Comparison of ENCODE assay signal across 16 cellular contexts in the genomic region with DNA sequence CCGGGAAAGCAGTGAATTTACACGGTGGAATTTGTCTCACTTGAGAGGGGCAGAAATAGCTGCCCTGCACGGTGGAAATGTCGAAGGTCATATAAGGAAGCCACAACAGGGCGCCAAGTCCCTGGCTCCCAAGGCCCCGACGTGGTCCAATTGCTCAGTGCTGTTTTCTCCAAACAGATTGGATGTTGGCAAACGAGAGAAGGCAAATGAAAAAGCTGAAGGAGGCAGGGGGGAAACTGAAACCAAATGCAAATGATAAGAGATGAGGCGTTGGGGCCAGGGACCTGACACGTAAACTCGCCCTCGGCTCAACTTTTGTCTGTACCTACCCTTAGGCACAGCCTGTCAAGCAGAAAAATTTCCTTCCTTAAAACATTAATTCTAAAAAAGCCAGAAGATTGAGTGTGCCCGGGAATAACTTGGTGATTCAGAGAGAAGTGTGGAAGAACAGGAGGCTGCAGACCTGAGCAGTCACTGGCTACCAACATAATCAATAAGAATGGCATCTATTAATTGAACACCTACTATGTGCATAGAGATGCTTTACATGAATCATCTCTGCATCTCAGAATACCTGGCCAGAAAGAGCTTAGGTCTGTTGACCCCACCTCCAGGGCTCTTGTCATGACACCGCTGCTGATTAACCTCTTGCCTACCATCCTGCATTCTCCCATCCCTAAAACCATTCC. TPM values are rescaled to one million over a fixed set of nuclear protein-coding genes. Genes with fewer than 3 reads are reported as not detected.
DNase-seq lines count a peak whose midpoint lies in the region; ATAC-seq, FAIRE-seq and TF ChIP-seq lines count a peak whose summit lies in the region.
"Had no signal": no experiment of that assay in that cellular context is flagged by ENCODE, and none has a peak within 500 bp of the region (broad histone marks: within the 10 kb centered on the region; RNA-seq: fewer than 3 reads in every experiment).

No MANE protein-coding gene starts in this region.

- H3K4me3 ChIP-seq in H1 (ENCODE audit: extremely low read depth in 1 of 4, insufficient read depth in 2 of 4, low read depth in 3 of 4, low read length in 4 of 4) (no peak overlapping the region), mesenchymal stem cell (ENCODE audit: insufficient read depth in 1 of 2, low read depth in 1 of 2, low read length in 2 of 2) (peak overlapping the region in 1 of 2 experiments; percentile 64), aorta (ENCODE audit: low read length in 2 of 2) (no peak overlapping the region), kidney (ENCODE audit: low read length in 2 of 2) (no peak overlapping the region)

- no peaks in the 10 kb centered on the region for H4K20me1 ChIP-seq in H1 (replicated peaks in 1 of 2; ENCODE audit: control insufficient read depth in 1 of 2, insufficient read depth in 2 of 2, low read length in 2 of 2)

- H3K27me3 ChIP-seq in H1 (replicated peaks in 1 of 4; ENCODE audit: control insufficient read depth in 3 of 4, extremely low read depth in 1 of 4, insufficient read depth in 3 of 4, low read length in 3 of 4) (no peaks in the 10 kb centered on the region), mesenchymal stem cell (ENCODE audit: control insufficient read depth in 1 of 2, insufficient read depth in 1 of 2, low read length in 2 of 2) (peaks cover 0 to 4% of the 10 kb centered on the region in 2 experiments), aorta (ENCODE audit: control insufficient read depth in 1 of 2, insufficient read depth in 2 of 2, low read length in 1 of 2) (no peaks in the 10 kb centered on the region)

- H2AK5ac ChIP-seq in H1 (ENCODE audit: low read depth, low read length) (no peak overlapping the region), mesenchymal stem cell (ENCODE audit: low read length, severe bottlenecking) (no peak overlapping the region)

- no peaks in the 10 kb centered on the region for H3K79me2 ChIP-seq in H1 (ENCODE audit: control insufficient read depth in 1 of 2, insufficient read depth in 2 of 2, low read length in 2 of 2)

- CTCF ChIA-PET in H1 (lab: Charles Lee; ENCODE audit: partially characterized antibody) = interaction anchor here (0.9 to 1.5 kb wide), 2 partner anchors 14 to 16 kb away, joined by 3 to 5 read pairs; partner anchors contain the start of gene PINK1

- H2BK120ac ChIP-seq in H1 (replicated peaks; ENCODE audit: low read depth, low read length) (no peak overlapping the region), mesenchymal stem cell (ENCODE audit: low read depth, low read length) (no peak overlapping the region)

- no peak overlapping the region for H3K56ac ChIP-seq in H1 (replicated peaks; ENCODE audit: insufficient read length, low read depth, low read length)

- H3K27ac ChIP-seq in H1 (ENCODE audit: low read depth, low read length) = no peak overlapping the region
- no peak overlapping the region for H3K27ac ChIP-seq in mesenchymal stem cell (ENCODE audit: low read length, poor library complexity, severe bottlenecking)
- H3K27ac ChIP-seq in aorta (ENCODE audit: low read depth in 1 of 2, low read length in 2 of 2) = peak overlapping the region in 1 of 2 donors; percentile 45
- no peak overlapping the region for H3K27ac ChIP-seq in kidney (ENCODE audit: low read depth in 2 of 2, low read length in 2 of 2)

- H3K4me1 ChIP-seq in H1 (replicated peaks in 1 of 4; ENCODE audit: control insufficient read depth in 3 of 4, insufficient read depth in 4 of 4, low read length in 3 of 4) (peaks cover 0 to 5% (median under 1%) of the 10 kb centered on the region in 4 experiments; a peak in 3 of 7 replicates), mesenchymal stem cell (ENCODE audit: control insufficient read depth, insufficient read depth, low read depth, low read length) (peaks cover 8% of the 10 kb centered on the region), aorta (ENCODE audit: control insufficient read depth in 1 of 2, insufficient read depth in 2 of 2, low read length in 2 of 2) (no peaks in the 10 kb centered on the region), kidney (ENCODE audit: control insufficient read depth in 1 of 2, insufficient read depth in 1 of 2, low read depth in 1 of 2, low read length in 2 of 2) (no peaks in the 10 kb centered on the region)

- H2BK5ac ChIP-seq in H1 (ENCODE audit: low read depth, low read length) (no peak overlapping the region), mesenchymal stem cell (ENCODE audit: low read depth, low read length, poor library complexity, severe bottlenecking) (no peak overlapping the region)

- TF ChIP-seq CTCF in HFFc6 (IDR thresholded peaks at IDR 0.05) (no peak), H1 (IDR thresholded peaks at IDR 0.05; ENCODE audit: control extremely low read depth in 1 of 3, insufficient read depth in 1 of 3, low read depth in 1 of 3, low read length in 3 of 3) (no peak), kidney (IDR thresholded peaks at IDR 0.05; ENCODE audit: borderline replicate concordance, extremely low read depth, insufficient read depth) (no peak)

- TF ChIP-seq RAD21 in H1 (IDR thresholded peaks at IDR 0.05 in 1 of 2, conservative IDR thresholded peaks at IDR 0.05 in 1 of 2; ENCODE audit: low read depth in 2 of 2, low read length in 2 of 2) = no peak

- no peak for TF ChIP-seq EP300 in H1 (IDR thresholded peaks at IDR 0.05; ENCODE audit: borderline replicate concordance in 1 of 2, low read depth in 2 of 2, low read length in 2 of 2)

- H3K9me3 Mint-ChIP-seq in HFFc6 = no peaks in the 10 kb centered on the region
- H3K9me3 Mint-ChIP-seq: type B pancreatic cell had no signal

- peak overlapping the region; percentile 61; the same call in 1 of the 2 replicates for H2BK20ac ChIP-seq in H1 (ENCODE audit: low read length)

- ATAC-seq in aorta (ENCODE audit: low FRiP score) = no peak

- peaks cover 13% of the 10 kb centered on the region for H3K36me3 Mint-ChIP-seq in HFFc6 (ENCODE audit: low read depth)
- H3K36me3 Mint-ChIP-seq: type B pancreatic cell had no signal

- H2BK15ac ChIP-seq in H1 (ENCODE audit: low read length) (no peak overlapping the region), mesenchymal stem cell (ENCODE audit: low read depth, poor library complexity, severe bottlenecking) (no peak overlapping the region)

- H3K4me3 Mint-ChIP-seq in HFFc6 = peak overlapping the region; percentile 71; the same call in 1 of the 2 replicates
- H3K4me3 Mint-ChIP-seq: type B pancreatic cell had no signal

- H4K8ac ChIP-seq in H1 (ENCODE audit: extremely low read depth, insufficient read depth, low read length) (peak overlapping the region; percentile 80; the same call in 1 of the 2 replicates), mesenchymal stem cell (ENCODE audit: low read length) (no peak overlapping the region)

- H2BK12ac ChIP-seq in H1 (ENCODE audit: low read depth, low read length) (0 out of 2 replicates have a peak overlapping the region, but pooled peaks have one; percentile 50), mesenchymal stem cell (ENCODE audit: low read length in 2 of 2) (no peak overlapping the region)

- POLR2A ChIA-PET in H1 (lab: Charles Lee; ENCODE audit: partially characterized antibody) = no interaction called here

- H3K36me3 ChIP-seq in H1 (ENCODE audit: control insufficient read depth in 2 of 4, insufficient read depth in 4 of 4, low read length in 3 of 4) (no peaks in the 10 kb centered on the region), mesenchymal stem cell (ENCODE audit: control insufficient read depth in 1 of 2, insufficient read depth in 2 of 2, low read depth in 1 of 2, low read length in 2 of 2) (no peaks in the 10 kb centered on the region), aorta (ENCODE audit: control insufficient read depth in 1 of 2, insufficient read depth in 2 of 2, low read length in 1 of 2) (no peaks in the 10 kb centered on the region), kidney (ENCODE audit: control insufficient read depth in 1 of 2, insufficient read depth in 2 of 2, low read length in 2 of 2) (no peaks in the 10 kb centered on the region)

- intact Hi-C loops in aorta (cut with DNase I) (no loop called here), kidney (cut with DNase I) (no loop called here)

- H3K79me1 ChIP-seq in H1 (ENCODE audit: low read depth, low read length) (no peaks in the 10 kb centered on the region), mesenchymal stem cell (replicated peaks; ENCODE audit: low read length, poor library complexity, severe bottlenecking) (no peaks in the 10 kb centered on the region)

- no peak overlapping the region for H3K18ac ChIP-seq in H1 (ENCODE audit: extremely low read depth, low read length)
- no peak overlapping the region for H3K18ac ChIP-seq in mesenchymal stem cell (ENCODE audit: low read depth in 1 of 2, low read length in 2 of 2)

- no peak overlapping the region for H3K4ac ChIP-seq in H1 (replicated peaks; ENCODE audit: insufficient read length, low read depth, low read length)
- no peak overlapping the region for H3K4ac ChIP-seq in mesenchymal stem cell (ENCODE audit: low read depth in 1 of 2, low read length in 2 of 2)

- no peak overlapping the region for H4K5ac ChIP-seq in H1 (ENCODE audit: insufficient read length, low read depth, low read length)

- H2AFZ ChIP-seq in H1 (ENCODE audit: low read length) (no peak overlapping the region), mesenchymal stem cell (ENCODE audit: low read depth, low read length) (peak overlapping the region; percentile 39)

- H3K14ac ChIP-seq in H1 (ENCODE audit: insufficient read length) (no peak overlapping the region), mesenchymal stem cell (ENCODE audit: low read length in 2 of 2) (no peak overlapping the region)

- H4K91ac ChIP-seq in H1 (replicated peaks; ENCODE audit: insufficient read length, low read length) (no peak overlapping the region), mesenchymal stem cell (ENCODE audit: low read length) (no peak overlapping the region)

- H3K4me2 ChIP-seq in H1 (ENCODE audit: insufficient read depth in 1 of 2, low read depth in 2 of 2, low read length in 2 of 2) (no peak overlapping the region), mesenchymal stem cell (ENCODE audit: low read length, poor library complexity, severe bottlenecking) (no peak overlapping the region)

- FAIRE-seq in H1 (lab: Jason Lieb, UNC) (no peak), kidney (lab: Jason Lieb, UNC) (no peak)
- FAIRE-seq: TTC549 had no signal

- H3K23me2 ChIP-seq in H1 (ENCODE audit: low read depth, low read length) = no peaks in the 10 kb centered on the region

- H3K4me1 Mint-ChIP-seq in HFFc6 (ENCODE audit: low read depth) = peaks cover 61% of the 10 kb centered on the region

- no peaks in the 10 kb centered on the region for H3K9me3 ChIP-seq in H1 (ENCODE audit: insufficient read depth in 2 of 2, low read depth in 1 of 2, low read length in 1 of 2)
- H3K9me3 ChIP-seq in mesenchymal stem cell (ENCODE audit: control insufficient read depth, low read length) = no peaks in the 10 kb centered on the region
- H3K9me3 ChIP-seq in aorta (ENCODE audit: control insufficient read depth, low read length) = no peaks in the 10 kb centered on the region
- no peaks in the 10 kb centered on the region for H3K9me3 ChIP-seq in kidney (ENCODE audit: control insufficient read depth in 1 of 2, low read length in 2 of 2)

- TF ChIP-seq POLR2A in H1 (IDR thresholded peaks at IDR 0.05; ENCODE audit: control extremely low read depth in 1 of 2, low read depth in 2 of 2, low read length in 2 of 2) = no peak

- no peak overlapping the region for H3K23ac ChIP-seq in H1 (ENCODE audit: insufficient read length)
- H3K23ac ChIP-seq in mesenchymal stem cell (ENCODE audit: low read length in 2 of 2) = no peak overlapping the region

- H3K27me3 Mint-ChIP-seq in HFFc6 (ENCODE audit: insufficient read depth) = peaks cover 3% of the 10 kb centered on the region; the same call in 1 of the 2 replicates

- DNase-seq in Daoy (ENCODE audit: low read depth) = peak; percentile 54
- DNase-seq in HFFc6 = no peak
- no peak for DNase-seq in H1 (ENCODE audit: low read depth in 1 of 2, low spot score in 2 of 2)
- DNase-seq in mesenchymal stem cell = peak; percentile 18
- no peak for DNase-seq in stimulated activated CD4-positive, alpha-beta T cell treated with anti-CD3 and anti-CD28 coated beads, Interleukin-12 subunit alpha, Interleukin-12 subunit beta, amount 100 ng/mL, for 4 hours
- no peak for DNase-seq in aorta
- DNase-seq in NCI-H2107 (lab: John Stamatoyannopoulos, UW) = no peak
- no peak for DNase-seq in kidney
- DNase-seq: activated naive CD4-positive, alpha-beta T cell treated with anti-CD3 and anti-CD28 coated beads, Interleukin-2, amount 50 U/mL, for 16 hours; NCI-H1930; posterior cingulate gyrus; stimulated activated CD4-positive, alpha-beta T cell treated with anti-CD3 and anti-CD28 coated beads, Interleukin-1b, Interleukin-23, amount 100 ng/mL, for 48 hours had no signal

- peak overlapping the region; percentile 47; the same call in 1 of the 2 replicates for H3K27ac Mint-ChIP-seq in HFFc6
- H3K27ac Mint-ChIP-seq: type B pancreatic cell had no signal

- 80% methylated on average over 14 of the region's 14 CpGs; no CpG with 5 or more reads in 1 of the 2 experiments for WGBS in H1 (ENCODE audit: extremely low coverage in 1 of 2, insufficient coverage in 1 of 2, insufficient read length in 1 of 2, insufficient replicate concordance in 2 of 2, low coverage in 1 of 2, low lambda C conversion rate in 2 of 2, missing lambda C conversion rate in 1 of 2), 2 experiments
- 73% methylated on average over 13 of the region's 14 CpGs for WGBS in mesenchymal stem cell
- WGBS in aorta, 2 donors = 11 to 13% methylated on average over 14 of the region's 14 CpGs

- H3K9ac ChIP-seq in H1 (replicated peaks in 1 of 4; ENCODE audit: extremely low read depth in 1 of 4, low read depth in 3 of 4, low read length in 3 of 4) (no peak overlapping the region), mesenchymal stem cell (ENCODE audit: low read length) (peak overlapping the region; percentile 38), kidney (ENCODE audit: low read length in 2 of 2) (no peak overlapping the region)

RNA-seq across cellular contexts. Expression of gene PINK1, which starts 16.6 kb away (rescaled TPM):
- total RNA-seq in Daoy (2014; rRNA removed; shearing (Covaris generic)) = 76.0 and 78.5 TPM in 2 replicates
- total RNA-seq in HFFc6 (2021; fragmentation: NEBNext Ultra II Directional; extraction: Animal tissue kit (Norgen Biotek cat#: 25700)) = 100 to 1,000 TPM in 3 of 6 experiments, 10 to 100 TPM in 3; 89.9 to 134 (median 99.1) TPM
- 19.3 and 20.5 TPM in 2 replicates for total RNA-seq in H1 (2021; fragmentation: NEBNext Ultra II Directional; extraction: Animal tissue kit (Norgen Biotek cat#: 25700))
- polyA plus RNA-seq in H1 (2011; rRNA removed) (16.1 and 21.0 TPM in 2 replicates), aorta (100 to 1,000 TPM in 1 of 2 donors, 10 to 100 TPM in 1; 94.6 to 129 TPM), kidney (ENCODE audit: insufficient read depth, low read depth, low replicate concordance) (156 TPM)
- polyA plus RNA-seq in H1 (2011; cell fraction: cytosol; rRNA removed) = 24.1 TPM
- 18.1 TPM for polyA plus RNA-seq in H1 (2011; cell fraction: nucleus; rRNA removed)
- polyA plus RNA-seq in H1 (2012, experiment 1 of 2) = 13.9 to 22.3 TPM (median 20.0 TPM) in 4 replicates
- 14.5 TPM for polyA plus RNA-seq in H1 (2012, experiment 2 of 2)
- 12.1 TPM for polyA plus RNA-seq in H1 (2013, experiment 1 of 2)
- polyA plus RNA-seq in H1 (2013, experiment 2 of 2) = 12.0 TPM
- polyA minus RNA-seq in H1 (2011; rRNA and poly(A)+ RNA removed) = 8.6 and 13.2 TPM in 2 replicates
- 7.8 TPM for polyA minus RNA-seq in H1 (2011; cell fraction: cytosol; rRNA and poly(A)+ RNA removed)
- 5.9 TPM for polyA minus RNA-seq in H1 (2011; cell fraction: nucleus; rRNA and poly(A)+ RNA removed)
- polyA plus RNA-seq in mesenchymal stem cell (2013, experiment 1 of 2) = 22.9 TPM
- 22.7 TPM for polyA plus RNA-seq in mesenchymal stem cell (2013, experiment 2 of 2)
- total RNA-seq in aorta (10 to 100 TPM; 72.0 to 90.2 TPM), kidney (72.7 TPM)

RNA-seq across cellular contexts. Expression of gene CDA, which starts 27.7 kb away (rescaled TPM):
- total RNA-seq in Daoy (2014; rRNA removed; shearing (Covaris generic)) = 1.5 TPM in 1 of 2 replicates, not detected in the other
- total RNA-seq in HFFc6 (2021; fragmentation: NEBNext Ultra II Directional; extraction: Animal tissue kit (Norgen Biotek cat#: 25700)) = 10 to 100 TPM in 4 of 6 experiments, 1 to 10 TPM in 2; 6.7 to 15.4 (median 13.3) TPM
- total RNA-seq in H1 (2021; fragmentation: NEBNext Ultra II Directional; extraction: Animal tissue kit (Norgen Biotek cat#: 25700)) = 3.3 and 4.4 TPM in 2 replicates
- 11.3 TPM in 2 replicates for polyA plus RNA-seq in H1 (2011; rRNA removed)
- polyA plus RNA-seq in H1 (2011; cell fraction: cytosol; rRNA removed) = 7.0 TPM
- 5.3 TPM for polyA plus RNA-seq in H1 (2011; cell fraction: nucleus; rRNA removed)
- 4.4 to 10.1 TPM (median 7.1 TPM) in 4 replicates for polyA plus RNA-seq in H1 (2012, experiment 1 of 2)
- 7.0 TPM for polyA plus RNA-seq in H1 (2012, experiment 2 of 2)
- polyA plus RNA-seq in H1 (2013, experiment 1 of 2) = 7.4 TPM
- polyA plus RNA-seq in H1 (2013, experiment 2 of 2) = 7.4 TPM
- 3.0 and 3.9 TPM in 2 replicates for polyA minus RNA-seq in H1 (2011; rRNA and poly(A)+ RNA removed)
- polyA minus RNA-seq in H1 (2011; cell fraction: cytosol; rRNA and poly(A)+ RNA removed) = 4.9 TPM
- 2.2 TPM for polyA minus RNA-seq in H1 (2011; cell fraction: nucleus; rRNA and poly(A)+ RNA removed)
- polyA plus RNA-seq in mesenchymal stem cell (2013, experiment 1 of 2) = 1.6 TPM
- polyA plus RNA-seq in mesenchymal stem cell (2013, experiment 2 of 2) = 1.5 TPM
- total RNA-seq in aorta = 1 to 10 TPM; 5.3 to 9.0 TPM
- polyA plus RNA-seq in aorta = 10 to 100 TPM in 1 of 2 donors, 1 to 10 TPM in 1; 5.4 to 16.2 TPM
- 6.0 TPM for total RNA-seq in kidney
- polyA plus RNA-seq in kidney (ENCODE audit: insufficient read depth, low read depth, low replicate concordance) = 29.9 TPM
- total RNA-seq: chondrocyte, LHCN-M2 had no signal

RNA-seq across cellular contexts. Expression of gene DDOST, which starts 44.6 kb away (rescaled TPM):
- total RNA-seq in Daoy (2014; rRNA removed; shearing (Covaris generic)) = 239 and 311 TPM in 2 replicates
- 100 to 1,000 TPM; 266 to 291 (median 281) TPM for total RNA-seq in HFFc6 (2021; fragmentation: NEBNext Ultra II Directional; extraction: Animal tissue kit (Norgen Biotek cat#: 25700))
- 253 and 260 TPM in 2 replicates for total RNA-seq in H1 (2021; fragmentation: NEBNext Ultra II Directional; extraction: Animal tissue kit (Norgen Biotek cat#: 25700))
- polyA plus RNA-seq in H1 (2011; rRNA removed) (300 and 336 TPM in 2 replicates), aorta (100 to 1,000 TPM in 1 of 2 donors, 10 to 100 TPM in 1; 86.3 to 174 TPM), kidney (ENCODE audit: insufficient read depth, low read depth, low replicate concordance) (146 TPM)
- polyA plus RNA-seq in H1 (2011; cell fraction: cytosol; rRNA removed) = 310 TPM
- polyA plus RNA-seq in H1 (2011; cell fraction: nucleus; rRNA removed) = 218 TPM
- polyA plus RNA-seq in H1 (2012, experiment 1 of 2) = 199 to 273 TPM (median 262 TPM) in 4 replicates
- 359 TPM for polyA plus RNA-seq in H1 (2012, experiment 2 of 2)
- 314 TPM for polyA plus RNA-seq in H1 (2013, experiment 1 of 2)
- 341 TPM for polyA plus RNA-seq in H1 (2013, experiment 2 of 2)
- 272 and 301 TPM in 2 replicates for polyA minus RNA-seq in H1 (2011; rRNA and poly(A)+ RNA removed)
- 158 TPM for polyA minus RNA-seq in H1 (2011; cell fraction: cytosol; rRNA and poly(A)+ RNA removed)
- 100 TPM for polyA minus RNA-seq in H1 (2011; cell fraction: nucleus; rRNA and poly(A)+ RNA removed)
- 286 TPM for polyA plus RNA-seq in mesenchymal stem cell (2013, experiment 1 of 2)
- 285 TPM for polyA plus RNA-seq in mesenchymal stem cell (2013, experiment 2 of 2)
- total RNA-seq in aorta (100 to 1,000 TPM; 123 to 135 TPM), kidney (206 TPM)

Comparison
In these comparisons a context has a peak if more than half of its experiments do, and no peak if none do; other contexts are left out.
1. DNase-seq: peak in Daoy (single experiment) and mesenchymal stem cell (single experiment); none in HFFc6 (single experiment), H1 (0 of 2), stimulated activated CD4-positive, alpha-beta T cell treated with anti-CD3 and anti-CD28 coated beads, Interleukin-12 subunit alpha, Interleukin-12 subunit beta, amount 100 ng/mL, for 4 hours (single experiment), aorta (0 of 2), NCI-H2107 (single experiment) and kidney (single experiment).